In the genomic region with DNA sequence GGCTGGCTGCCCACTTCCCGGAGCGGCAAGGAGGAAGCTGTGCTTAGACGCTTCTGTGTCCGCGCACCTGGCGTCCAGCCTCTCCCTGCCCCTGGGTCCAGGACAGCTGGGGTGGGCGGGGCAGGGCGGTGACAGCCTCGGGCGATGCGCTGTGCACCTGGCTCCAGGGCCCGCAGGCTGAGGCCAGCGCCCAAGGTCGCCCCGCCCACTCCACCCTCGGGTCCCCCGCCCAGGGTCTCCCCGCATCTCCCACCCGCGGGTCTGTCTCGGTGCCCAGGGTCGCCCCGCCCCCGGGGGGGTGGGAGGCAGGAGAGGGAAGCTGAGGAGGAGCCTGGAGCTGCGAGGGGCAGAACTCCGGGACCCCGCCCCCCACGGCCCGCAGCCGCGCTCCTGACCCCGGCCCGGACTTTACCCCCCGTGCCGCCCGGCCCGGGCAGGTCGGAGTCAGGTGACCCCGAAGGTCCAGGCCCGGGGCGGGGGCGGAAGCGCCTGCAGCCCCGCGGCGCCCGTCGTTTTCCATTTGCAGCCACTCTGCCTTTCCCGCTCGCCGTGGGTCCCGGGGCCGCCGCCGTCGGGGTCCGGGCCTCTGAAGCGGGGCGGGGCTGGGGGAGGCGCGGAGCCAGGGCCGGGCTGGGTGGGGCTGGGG, we compare ENCODE assay signal across 8 cellular contexts. TPM values are rescaled to one million over a fixed set of nuclear protein-coding genes. Genes with fewer than 3 reads are reported as not detected.
DNase-seq lines count a peak whose midpoint lies in the region; ATAC-seq lines count a peak whose summit lies in the region.

A gene with protein sequence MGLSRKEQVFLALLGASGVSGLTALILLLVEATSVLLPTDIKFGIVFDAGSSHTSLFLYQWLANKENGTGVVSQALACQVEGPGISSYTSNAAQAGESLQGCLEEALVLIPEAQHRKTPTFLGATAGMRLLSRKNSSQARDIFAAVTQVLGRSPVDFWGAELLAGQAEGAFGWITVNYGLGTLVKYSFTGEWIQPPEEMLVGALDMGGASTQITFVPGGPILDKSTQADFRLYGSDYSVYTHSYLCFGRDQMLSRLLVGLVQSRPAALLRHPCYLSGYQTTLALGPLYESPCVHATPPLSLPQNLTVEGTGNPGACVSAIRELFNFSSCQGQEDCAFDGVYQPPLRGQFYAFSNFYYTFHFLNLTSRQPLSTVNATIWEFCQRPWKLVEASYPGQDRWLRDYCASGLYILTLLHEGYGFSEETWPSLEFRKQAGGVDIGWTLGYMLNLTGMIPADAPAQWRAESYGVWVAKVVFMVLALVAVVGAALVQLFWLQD (minus strand): TSS at position 69 of the 646 bp plus-strand sequence. CDS start 3,072 bp downstream, outside the sequence.

- peaks cover 5% of the 10 kb centered on the region for H3K4me1 Mint-ChIP-seq in memory B cell

- DNase-seq in NCI-H1436 (lab: John Stamatoyannopoulos, UW) (peak; percentile 49), NCI-H1436 treated with DMSO at 0.1 percent for 48 hours (lab: John Stamatoyannopoulos, UW) (no peak), NCI-H345 (lab: John Stamatoyannopoulos, UW) (peak; percentile 86), cerebellar cortex (ENCODE audit: low spot score) (peak; percentile 46), memory B cell (ENCODE audit: low spot score in 2 of 2) (no peak), SIG-M5 (lab: John Stamatoyannopoulos, UW) (no peak), GM03348 (ENCODE audit: low spot score) (no peak), cerebellum (ENCODE audit: low spot score) (no peak)

- no peaks in the 10 kb centered on the region for H3K36me3 Mint-ChIP-seq in memory B cell

- H3K9me3 Mint-ChIP-seq in memory B cell, result no peaks in the 10 kb centered on the region

- peak within 1 kb of the TSS; percentile 70 for H3K4me3 Mint-ChIP-seq in memory B cell

- peaks cover 14% of the 10 kb centered on the region for H3K27me3 Mint-ChIP-seq in memory B cell

- H3K27ac Mint-ChIP-seq in memory B cell, result no peak within 1 kb of the TSS

- ATAC-seq in memory B cell (ENCODE audit: low read depth), result no peak

RNA-seq across cellular contexts. Expression of the gene that starts here (rescaled TPM):
- 0.09 TPM for total RNA-seq in cerebellum

Comparison
In these comparisons a context has a peak if more than half of its experiments do, and no peak if none do; other contexts are left out.
1. DNase-seq: peak in NCI-H1436 (single experiment), NCI-H345 (single experiment) and cerebellar cortex (single experiment); none in NCI-H1436 treated with DMSO at 0.1 percent for 48 hours (single experiment), memory B cell (0 of 2), SIG-M5 (single experiment), GM03348 (single experiment) and cerebellum (single experiment).